Comparison of ENCODE assay signal across 1 cellular context in the genomic region with DNA sequence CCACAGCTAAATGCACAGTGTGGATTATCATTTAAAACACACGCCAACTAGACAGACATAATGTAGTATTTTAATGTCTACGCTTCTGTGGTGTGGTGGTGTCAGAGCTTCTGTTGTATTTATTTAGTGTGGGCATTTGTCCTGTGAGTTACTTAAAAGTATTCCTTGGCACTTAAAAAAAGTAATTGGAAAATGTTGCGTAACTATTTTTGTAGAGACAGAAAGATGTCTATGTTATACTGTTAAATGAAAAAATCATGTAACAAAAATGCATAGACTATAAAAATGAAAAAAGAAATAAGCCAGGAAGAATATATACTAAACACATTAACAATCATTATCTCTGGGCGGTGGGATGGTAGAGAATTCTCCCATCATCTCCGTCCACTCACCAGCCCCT.
TF ChIP-seq lines count a peak whose summit lies in the region.

No MANE protein-coding gene starts in this region.

TF ChIP-seq in H1, 55 proteins besides CTCF, POLR2A, EP300 and RAD21:
- TF ChIP-seq CHD2 (IDR thresholded peaks at IDR 0.05; ENCODE audit: low read length): no peak
- peak; percentile 54; the same call in 1 of the 2 replicates for TF ChIP-seq CEBPB (IDR thresholded peaks at IDR 0.05; ENCODE audit: low read depth, low read length)
- no peak for TF ChIP-seq CTBP2 (IDR thresholded peaks at IDR 0.05; ENCODE audit: borderline replicate concordance, insufficient read depth, insufficient read length, low read length)
- TF ChIP-seq BRCA1 (IDR thresholded peaks at IDR 0.05; ENCODE audit: low read depth, low read length): no peak
- no peak for TF ChIP-seq KDM5A (IDR thresholded peaks at IDR 0.05; ENCODE audit: low read length)
